16 cellular contexts compared by ENCODE assay signal in genomic region chr6:129188795-129189194, GRCh38.
A peak's percentile ranks its signal among the peaks of the same experiment; 100 is the strongest.
DNase-seq lines count a peak whose midpoint lies in the region; ATAC-seq and TF ChIP-seq lines count a peak whose summit lies in the region.
"Had no signal": no experiment of that assay in that cellular context is flagged by ENCODE, and none has a peak within 500 bp of the region (broad histone marks: within the 10 kb centered on the region; RNA-seq: fewer than 3 reads in every experiment).

No MANE protein-coding gene starts in this region.

- no peak overlapping the region for H3K4me3 Mint-ChIP-seq in stimulated activated naive B cell treated with anti-CD40 and anti-IgM and Interleukin-4, amounts not matched to agents 10 μg/mL and 1 μg/mL and 100 μg/mL, for 72 hours
- H3K4me3 Mint-ChIP-seq: B cell; CD8-positive, alpha-beta T cell; GM23338 had no signal

- H3K4me3 ChIP-seq in SK-N-SH (ENCODE audit: low read depth in 2 of 2, low read length in 1 of 2) (no peak overlapping the region), fibroblast of villous mesenchyme (ENCODE audit: low read depth, low read length) (no peak overlapping the region), smooth muscle cell (no peak overlapping the region)
- H3K4me3 ChIP-seq: BLaER1 treated with 17β-estradiol and CSF1 and Interleukin-3, amounts not matched to agents 10 nM and 100 nM; GM23338 had no signal

- TF ChIP-seq CTCF in SK-N-SH (IDR thresholded peaks at IDR 0.05) (no peak), fibroblast of villous mesenchyme (IDR thresholded peaks at IDR 0.05; ENCODE audit: insufficient read depth, low read depth, low read length) (no peak), smooth muscle cell (IDR thresholded peaks at IDR 0.05; ENCODE audit: borderline replicate concordance, insufficient read depth, poor library complexity, severe bottlenecking) (no peak)

- H3K9me3 ChIP-seq in SK-N-SH (no peaks in the 10 kb centered on the region), smooth muscle cell (replicated peaks; ENCODE audit: low read depth) (no peaks in the 10 kb centered on the region)
- H3K9me3 ChIP-seq: BLaER1 treated with 17β-estradiol and CSF1 and Interleukin-3, amounts not matched to agents 10 nM and 100 nM had no signal

- H3F3A ChIP-seq in SK-N-SH (replicated peaks; ENCODE audit: insufficient read depth) (peaks cover 7% of the 10 kb centered on the region), smooth muscle cell (ENCODE audit: low read depth) (peaks cover 16% of the 10 kb centered on the region)

- H3K36me3 ChIP-seq in SK-N-SH (replicated peaks in 1 of 2; ENCODE audit: control insufficient read depth in 1 of 2, insufficient read depth in 2 of 2, low read length in 1 of 2) (no peaks in the 10 kb centered on the region), smooth muscle cell (ENCODE audit: low read depth) (no peaks in the 10 kb centered on the region)
- H3K36me3 ChIP-seq: BLaER1 treated with 17β-estradiol and CSF1 and Interleukin-3, amounts not matched to agents 10 nM and 100 nM had no signal

- WGBS in SK-N-SH (ENCODE audit: low lambda C conversion rate): 16% methylated on average over 2 of the region's 2 CpGs
- WGBS in smooth muscle cell (ENCODE audit: low lambda C conversion rate): 73% methylated on average over 2 of the region's 2 CpGs

- peak overlapping the region in 1 of 2 experiments; percentile 68; a peak in 2 of 4 replicates for H3K27ac ChIP-seq in SK-N-SH (ENCODE audit: low read depth in 2 of 2, low read length in 1 of 2)
- H3K27ac ChIP-seq in smooth muscle cell (ENCODE audit: low read depth): peak overlapping the region; percentile 50
- H3K27ac ChIP-seq: BLaER1 treated with 17β-estradiol and CSF1 and Interleukin-3, amounts not matched to agents 10 nM and 100 nM had no signal

- no peak for TF ChIP-seq EP300 in SK-N-SH (IDR thresholded peaks at IDR 0.05; ENCODE audit: borderline replicate concordance in 1 of 2, low read depth in 1 of 2, low read length in 1 of 2)

- intact Hi-C loops in posterior vena cava (cut with DNase I): no loop called here

- ATAC-seq in stimulated activated naive B cell treated with anti-CD40 and anti-IgM and Interleukin-4, amounts not matched to agents 10 μg/mL and 1 μg/mL and 100 μg/mL, for 72 hours (replicated peaks): no peak
- ATAC-seq: CD8-positive, alpha-beta T cell; GM23338; HepG2 had no signal

- no peaks in the 10 kb centered on the region for H3K4me1 Mint-ChIP-seq in stimulated activated naive B cell treated with anti-CD40 and anti-IgM and Interleukin-4, amounts not matched to agents 10 μg/mL and 1 μg/mL and 100 μg/mL, for 72 hours

- no peaks in the 10 kb centered on the region for H4K20me1 ChIP-seq in SK-N-SH (ENCODE audit: insufficient read depth)
- H4K20me1 ChIP-seq in smooth muscle cell (ENCODE audit: low read depth): no peaks in the 10 kb centered on the region
- H4K20me1 ChIP-seq: BLaER1 treated with 17β-estradiol and CSF1 and Interleukin-3, amounts not matched to agents 10 nM and 100 nM had no signal

- H3K27ac Mint-ChIP-seq in stimulated activated naive B cell treated with anti-CD40 and anti-IgM and Interleukin-4, amounts not matched to agents 10 μg/mL and 1 μg/mL and 100 μg/mL, for 72 hours: no peak overlapping the region
- H3K27ac Mint-ChIP-seq: B cell; CD8-positive, alpha-beta T cell; GM23338 had no signal

- no peak for TF ChIP-seq RAD21 in SK-N-SH (IDR thresholded peaks at IDR 0.05; ENCODE audit: low read length)

- CTCF ChIA-PET in SK-N-SH (lab: Yijun Ruan, JAX): no interaction called here

- H3K9me3 Mint-ChIP-seq in stimulated activated naive B cell treated with anti-CD40 and anti-IgM and Interleukin-4, amounts not matched to agents 10 μg/mL and 1 μg/mL and 100 μg/mL, for 72 hours: no peaks in the 10 kb centered on the region
- H3K9me3 Mint-ChIP-seq: CD8-positive, alpha-beta T cell; GM23338 had no signal

- peak; percentile 76 for DNase-seq in EH (ENCODE audit: low read depth)
- no peak for DNase-seq in SK-N-SH
- peak; percentile 28 for DNase-seq in fibroblast of villous mesenchyme (ENCODE audit: low read depth)
- DNase-seq in smooth muscle cell (lab: John Stamatoyannopoulos, UW; ENCODE audit: unreplicated experiment): no peak
- DNase-seq in stimulated activated naive B cell treated with anti-CD40 and anti-IgM and Interleukin-4, amounts not matched to agents 10 μg/mL and 1 μg/mL and 100 μg/mL, for 72 hours: no peak
- no peak for DNase-seq in posterior vena cava (ENCODE audit: low spot score)
- no peak for DNase-seq in GOT3 (lab: John Stamatoyannopoulos, UW)
- DNase-seq: 8988T; Calu3; CD8-positive, alpha-beta T cell; DND-41; H7 had no signal

- POLR2A ChIA-PET in SK-N-SH (lab: Yijun Ruan, JAX): no interaction called here

- no peaks in the 10 kb centered on the region for H3K79me2 ChIP-seq in SK-N-SH (ENCODE audit: insufficient read depth)
- no peaks in the 10 kb centered on the region for H3K79me2 ChIP-seq in smooth muscle cell (ENCODE audit: low read depth)

- no peaks in the 10 kb centered on the region for H3K27me3 Mint-ChIP-seq in stimulated activated naive B cell treated with anti-CD40 and anti-IgM and Interleukin-4, amounts not matched to agents 10 μg/mL and 1 μg/mL and 100 μg/mL, for 72 hours
- H3K27me3 Mint-ChIP-seq: B cell had no signal

- no peak overlapping the region for H3K9ac ChIP-seq in SK-N-SH
- no peak overlapping the region for H3K9ac ChIP-seq in smooth muscle cell (ENCODE audit: low read depth)
- H3K9ac ChIP-seq: BLaER1 treated with 17β-estradiol and CSF1 and Interleukin-3, amounts not matched to agents 10 nM and 100 nM had no signal

- H3K9me2 ChIP-seq in SK-N-SH: no peaks in the 10 kb centered on the region

- no peaks in the 10 kb centered on the region for H3K36me3 Mint-ChIP-seq in stimulated activated naive B cell treated with anti-CD40 and anti-IgM and Interleukin-4, amounts not matched to agents 10 μg/mL and 1 μg/mL and 100 μg/mL, for 72 hours
- H3K36me3 Mint-ChIP-seq: CD8-positive, alpha-beta T cell had no signal

- H3K27me3 ChIP-seq in SK-N-SH (ENCODE audit: insufficient read depth): no peaks in the 10 kb centered on the region
- no peaks in the 10 kb centered on the region for H3K27me3 ChIP-seq in smooth muscle cell (ENCODE audit: low read depth)

- H2AFZ ChIP-seq in SK-N-SH (ENCODE audit: low read depth): no peak overlapping the region
- no peak overlapping the region for H2AFZ ChIP-seq in smooth muscle cell (ENCODE audit: low read depth)
- H2AFZ ChIP-seq: GM23338 had no signal

- H3K4me2 ChIP-seq in SK-N-SH (no peak overlapping the region), smooth muscle cell (peak overlapping the region; percentile 25)
- H3K4me2 ChIP-seq: BLaER1 treated with 17β-estradiol and CSF1 and Interleukin-3, amounts not matched to agents 10 nM and 100 nM; GM23338 had no signal

- H3K4me1 ChIP-seq in SK-N-SH (ENCODE audit: control insufficient read depth in 1 of 2, insufficient read depth in 2 of 2, low read depth in 1 of 2, low read length in 1 of 2) (peaks cover 0 to 7% of the 10 kb centered on the region in 2 experiments; a peak in 3 of 4 replicates), smooth muscle cell (ENCODE audit: low read depth) (peaks cover 26% of the 10 kb centered on the region)

TF ChIP-seq in SK-N-SH, 30 proteins besides CTCF, POLR2A, EP300 and RAD21:
- peak; percentile 8; the same call in 1 of the 2 replicates for TF ChIP-seq PBX3 (IDR thresholded peaks at IDR 0.05)
- no peak for TF ChIP-seq TAF1 (IDR thresholded peaks at IDR 0.05; ENCODE audit: borderline replicate concordance, low read depth, low read length)
- TF ChIP-seq CHD2 (IDR thresholded peaks at IDR 0.05; ENCODE audit: low read length, partially characterized antibody): no peak
- TF ChIP-seq FOSL2 (IDR thresholded peaks at IDR 0.05; ENCODE audit: borderline replicate concordance, low read depth): no peak; the same call in 1 of the 2 replicates
- no peak for TF ChIP-seq MXI1 (IDR thresholded peaks at IDR 0.05; ENCODE audit: low read depth, low read length)
- no peak for TF ChIP-seq ZBTB33 (IDR thresholded peaks at IDR 0.05; ENCODE audit: borderline replicate concordance, low read depth)
- 0 out of 2 replicates have a peak, but pooled peaks have one; percentile 8 for TF ChIP-seq TCF12 (IDR thresholded peaks at IDR 0.05)
- no peak for TF ChIP-seq POLR2AphosphoS5 (IDR thresholded peaks at IDR 0.05; ENCODE audit: low read depth, low read length)
- TF ChIP-seq RCOR1 (IDR thresholded peaks at IDR 0.05; ENCODE audit: low read length): no peak

Comparison
In these comparisons a context has a peak if more than half of its experiments do, and no peak if none do; other contexts are left out.
1. DNase-seq: peak in EH (single experiment) and fibroblast of villous mesenchyme (single experiment); none in SK-N-SH (single experiment), smooth muscle cell (single experiment), stimulated activated naive B cell treated with anti-CD40 and anti-IgM and Interleukin-4, amounts not matched to agents 10 μg/mL and 1 μg/mL and 100 μg/mL, for 72 hours (single experiment), posterior vena cava (single experiment) and GOT3 (single experiment).